Comparison of ENCODE assay signal across 18 cellular contexts in the genomic region with DNA sequence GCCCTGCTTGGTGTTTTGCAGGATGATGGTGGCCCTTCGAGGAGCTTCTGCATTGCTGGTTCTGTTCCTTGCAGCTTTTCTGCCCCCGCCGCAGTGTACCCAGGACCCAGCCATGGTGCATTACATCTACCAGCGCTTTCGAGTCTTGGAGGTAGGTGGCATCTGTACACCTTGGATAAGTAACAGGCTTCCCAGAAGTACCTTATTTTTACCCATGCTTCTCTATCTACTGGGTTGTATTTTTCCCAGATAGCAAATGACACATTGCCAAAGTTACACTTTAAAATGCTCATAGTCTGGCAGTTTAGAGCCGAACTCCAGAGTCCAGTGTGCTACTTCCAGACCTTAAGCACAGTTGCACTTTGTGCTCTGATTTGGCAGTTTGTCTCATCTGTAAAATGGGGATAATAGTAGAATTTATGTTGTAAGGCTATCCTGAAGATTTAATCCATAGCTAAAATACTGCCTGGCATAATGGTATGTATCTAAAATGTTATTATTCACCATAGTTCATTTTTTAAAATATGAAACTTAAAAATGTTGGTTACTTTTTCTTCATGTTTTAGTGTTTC. TPM values are rescaled to one million over a fixed set of nuclear protein-coding genes. Genes with fewer than 3 reads are reported as not detected.
DNase-seq lines count a peak whose midpoint lies in the region; ATAC-seq and TF ChIP-seq lines count a peak whose summit lies in the region.
"Had no signal": no experiment of that assay in that cellular context is flagged by ENCODE, and none has a peak within 500 bp of the region (broad histone marks: within the 10 kb centered on the region; RNA-seq: fewer than 3 reads in every experiment).

No MANE protein-coding gene starts in this region.

- H3K4me3 ChIP-seq in ACC112 (ENCODE audit: low read depth, low read length) (peak overlapping the region; percentile 69), duodenal mucosa (ENCODE audit: low read depth in 1 of 2, low read length in 2 of 2) (peak overlapping the region; percentile 45 to 65), right lobe of liver (peak overlapping the region; percentile 12 to 36 (median 15)), smooth muscle cell (peak overlapping the region; percentile 32)
- H3K4me3 ChIP-seq: A549 had no signal

- no peak for TF ChIP-seq CTCF in right lobe of liver (IDR thresholded peaks at IDR 0.05)
- TF ChIP-seq CTCF in smooth muscle cell (IDR thresholded peaks at IDR 0.05; ENCODE audit: borderline replicate concordance, insufficient read depth, poor library complexity, severe bottlenecking): no peak
- no peak for TF ChIP-seq CTCF in foreskin keratinocyte (conservative IDR thresholded peaks at IDR 0.05)

- no peak overlapping the region for H3K27ac ChIP-seq in ACC112 (ENCODE audit: low read depth, low read length)
- no peak overlapping the region for H3K27ac ChIP-seq in duodenal mucosa (ENCODE audit: low read depth, low read length)
- H3K27ac ChIP-seq in right lobe of liver: no peak overlapping the region
- no peak overlapping the region for H3K27ac ChIP-seq in smooth muscle cell (ENCODE audit: low read depth)
- H3K27ac ChIP-seq in foreskin keratinocyte: no peak overlapping the region
- H3K27ac ChIP-seq: A549 had no signal

- H2AFZ ChIP-seq in ACC112 (ENCODE audit: low read length, unreplicated experiment) (no peak overlapping the region), smooth muscle cell (ENCODE audit: low read depth) (no peak overlapping the region)

- no peak for TF ChIP-seq POLR2A in right lobe of liver (IDR thresholded peaks at IDR 0.05)

- H3K9ac ChIP-seq in duodenal mucosa (ENCODE audit: low read depth in 1 of 2, low read length in 2 of 2): peak overlapping the region in 1 of 2 donors; percentile 4
- no peak overlapping the region for H3K9ac ChIP-seq in smooth muscle cell (ENCODE audit: low read depth)

- H3K9me3 ChIP-seq in duodenal mucosa (ENCODE audit: control insufficient read depth in 1 of 2, low read length in 2 of 2) (no peaks in the 10 kb centered on the region), right lobe of liver (no peaks in the 10 kb centered on the region), smooth muscle cell (replicated peaks; ENCODE audit: low read depth) (no peaks in the 10 kb centered on the region)
- H3K9me3 ChIP-seq: A549 had no signal

- intact Hi-C loops in right lobe of liver (cut with DNase I): no loop called here

- no peaks in the 10 kb centered on the region for H3K27me3 ChIP-seq in ACC112 (ENCODE audit: insufficient read depth, low read length)
- H3K27me3 ChIP-seq in duodenal mucosa (ENCODE audit: control insufficient read depth in 1 of 2, insufficient read depth in 2 of 2, low read length in 2 of 2): no peaks in the 10 kb centered on the region
- no peaks in the 10 kb centered on the region for H3K27me3 ChIP-seq in right lobe of liver
- H3K27me3 ChIP-seq in smooth muscle cell (ENCODE audit: low read depth): no peaks in the 10 kb centered on the region
- H3K27me3 ChIP-seq in foreskin keratinocyte: no peaks in the 10 kb centered on the region

- DNase-seq in right lobe of liver (peak in 1 of 3 donors; percentile 19), smooth muscle cell (lab: John Stamatoyannopoulos, UW; ENCODE audit: unreplicated experiment) (no peak), foreskin keratinocyte (no peak), GM19238 (ENCODE audit: insufficient read length, low spot score) (no peak)
- DNase-seq: CD8-positive, alpha-beta T cell; central memory CD4-positive, alpha-beta T cell; NCI-H2029 treated with DMSO at 0.1 percent for 48 hours; NCI-H69; RPMI8226 had no signal

- H3K36me3 ChIP-seq in ACC112 (ENCODE audit: insufficient read depth, low read length): no peaks in the 10 kb centered on the region
- no peaks in the 10 kb centered on the region for H3K36me3 ChIP-seq in duodenal mucosa (ENCODE audit: control insufficient read depth in 1 of 2, insufficient read depth in 2 of 2, low read length in 2 of 2)
- H3K36me3 ChIP-seq in right lobe of liver: no peaks in the 10 kb centered on the region
- H3K36me3 ChIP-seq in smooth muscle cell (ENCODE audit: low read depth): no peaks in the 10 kb centered on the region

- no peak overlapping the region for H3K4me2 ChIP-seq in smooth muscle cell
- H3K4me2 ChIP-seq: A549 had no signal

- H3K4me1 ChIP-seq in ACC112 (ENCODE audit: control insufficient read depth, insufficient read depth, low read length, unreplicated experiment) (peaks cover 22% of the 10 kb centered on the region), duodenal mucosa (ENCODE audit: control insufficient read depth in 1 of 2, insufficient read depth in 2 of 2, low read length in 2 of 2) (no peaks in the 10 kb centered on the region), right lobe of liver (no peaks in the 10 kb centered on the region), smooth muscle cell (ENCODE audit: low read depth) (no peaks in the 10 kb centered on the region), foreskin keratinocyte (no peaks in the 10 kb centered on the region)

- ATAC-seq in right lobe of liver (peak; percentile 60 to 71 (median 66)), HG02571 (IDR thresholded peaks at IDR 0.05; ENCODE audit: unreplicated experiment) (no peak), foreskin keratinocyte (no peak), GM19467 (IDR thresholded peaks at IDR 0.05; ENCODE audit: unreplicated experiment) (no peak)
- ATAC-seq: A549; activated naive CD4-positive, alpha-beta T cell treated with anti-CD3 and anti-CD28 coated beads, Interleukin-2, amount 50 U/mL, for 72 hours; CD8-positive, alpha-beta T cell had no signal

- no peaks in the 10 kb centered on the region for H4K20me1 ChIP-seq in smooth muscle cell (ENCODE audit: low read depth)

- no peaks in the 10 kb centered on the region for H3F3A ChIP-seq in smooth muscle cell (ENCODE audit: low read depth)

- 36% methylated on average over 3 of the region's 6 CpGs for WGBS in right lobe of liver (ENCODE audit: insufficient coverage, low coverage, low lambda C conversion rate, missing lambda C conversion rate)
- 95% methylated on average over 6 of the region's 6 CpGs for WGBS in smooth muscle cell (ENCODE audit: low lambda C conversion rate)

- H3K79me2 ChIP-seq in ACC112 (ENCODE audit: control insufficient read depth, insufficient read depth, low read length, unreplicated experiment) (no peaks in the 10 kb centered on the region), smooth muscle cell (ENCODE audit: low read depth) (no peaks in the 10 kb centered on the region)

RNA-seq across cellular contexts. Expression of a gene that starts 0.6 kb away (rescaled TPM):
- total RNA-seq in right lobe of liver (1 to 10 TPM; 2.2 to 5.5 (median 3.0) TPM), smooth muscle cell (not detected in 2 replicates), foreskin keratinocyte (not detected in 2 replicates)
- polyA plus RNA-seq in smooth muscle cell (0.14 and 0.22 TPM in 2 replicates), foreskin keratinocyte (not detected in 2 replicates)
- total RNA-seq: activated naive CD4-positive, alpha-beta T cell treated with anti-CD3 and anti-CD28 coated beads, Interleukin-2, amount 50 U/mL, for 72 hours; CD8-positive, alpha-beta T cell; endothelial cell of umbilical vein; HT1080; T-helper 1 cell treated with Interleukin-12 subunit alpha and Interleukin-12 subunit beta and Interleukin-4 antibody, amounts not matched to agents 30 ng/mL and 1 ng/mL, for 36 hours had no signal
- polyA plus RNA-seq: A549, endothelial cell of umbilical vein had no signal

RNA-seq across cellular contexts. Expression of a gene that starts 27.9 kb away (rescaled TPM):
- total RNA-seq in right lobe of liver: 10 to 100 TPM; 25.5 to 69.3 (median 46.6) TPM
- total RNA-seq in smooth muscle cell: 9.8 and 17.1 TPM in 2 replicates
- polyA plus RNA-seq in smooth muscle cell: 16.4 and 20.2 TPM in 2 replicates
- total RNA-seq in foreskin keratinocyte: 2.1 and 4.3 TPM in 2 replicates
- polyA plus RNA-seq in foreskin keratinocyte: 1.4 and 2.2 TPM in 2 replicates

Comparison
In these comparisons a context has a peak if more than half of its experiments do, and no peak if none do; other contexts are left out.
1. H3K4me3 ChIP-seq: peak in every context shown above with its lines; median percentile 69 in ACC112; 55 in duodenal mucosa; 32 in smooth muscle cell; 15 in right lobe of liver.
2. ATAC-seq: peak in right lobe of liver (4 of 4); none in HG02571 (single experiment), foreskin keratinocyte (single experiment) and GM19467 (single experiment).